In the genomic region with DNA sequence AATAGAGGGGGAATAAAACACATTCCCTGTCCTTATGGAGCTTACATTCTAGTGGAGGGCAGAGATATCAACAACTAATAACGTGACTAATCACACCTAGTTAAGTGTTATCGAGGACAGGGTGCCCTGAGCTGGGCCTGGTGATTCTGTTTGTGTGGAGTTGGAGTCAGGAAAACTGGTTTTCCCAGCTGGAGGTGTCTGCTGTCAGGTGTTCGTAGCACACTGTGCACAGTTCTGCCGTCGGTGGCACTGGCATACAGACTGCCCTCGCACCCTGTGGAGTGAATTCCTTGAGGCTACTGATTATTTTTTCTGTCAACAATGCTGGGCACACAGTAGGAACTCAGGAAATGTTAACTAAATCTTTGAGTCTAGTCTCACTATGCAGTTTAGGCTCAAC, we compare ENCODE assay signal across 9 cellular contexts. TPM values are rescaled to one million over a fixed set of nuclear protein-coding genes. Genes with fewer than 3 reads are reported as not detected.
DNase-seq lines count a peak whose midpoint lies in the region; ATAC-seq, FAIRE-seq and TF ChIP-seq lines count a peak whose summit lies in the region.
"Had no signal": no experiment of that assay in that cellular context is flagged by ENCODE, and none has a peak within 500 bp of the region (broad histone marks: within the 10 kb centered on the region; RNA-seq: fewer than 3 reads in every experiment).

No MANE protein-coding gene starts in this region.

- WGBS in heart left ventricle, 4 donors: 36 to 64% (median 52%) methylated on average over 5 to 6 of the region's 6 CpGs
- WGBS in mesendoderm (ENCODE audit: extremely low coverage, insufficient coverage, low lambda C conversion rate): no CpG with 5 or more reads among the region's 6 CpGs
- WGBS in upper lobe of left lung, 2 donors: 66 to 69% methylated on average over 6 of the region's 6 CpGs

- H3K4me1 ChIP-seq in heart left ventricle (peaks cover 4 to 34% (median 17%) of the 10 kb centered on the region in 12 donors), mesendoderm (ENCODE audit: control insufficient read depth, low read depth, low read length) (peaks cover 3% of the 10 kb centered on the region), upper lobe of left lung (peaks cover 16 to 22% (median 18%) of the 10 kb centered on the region in 4 donors)

- H3K4ac ChIP-seq in mesendoderm (ENCODE audit: low read depth, low read length): no peak overlapping the region

- H3K27ac ChIP-seq in heart left ventricle: peak overlapping the region in 10 of 12 donors; percentile 60 to 93 (median 90)
- no peak overlapping the region for H3K27ac ChIP-seq in mesendoderm (ENCODE audit: low read depth, low read length)
- peak overlapping the region in 3 of 4 donors; percentile 90 to 93 (median 91) for H3K27ac ChIP-seq in upper lobe of left lung

- no peak overlapping the region for H2BK120ac ChIP-seq in mesendoderm (ENCODE audit: low read depth, low read length)

- no peak overlapping the region for H4K5ac ChIP-seq in mesendoderm (ENCODE audit: low read length)

- no peaks in the 10 kb centered on the region for H3K9me3 Mint-ChIP-seq in activated naive CD8-positive, alpha-beta T cell treated with anti-CD3 and anti-CD28 coated beads, Interleukin-2, amount 10 ng/mL, durations not matched to agents 7 days and 5 days

- intact Hi-C loops in heart left ventricle (cut with DNase I): loop anchor here in 7 of 10 donors (1.0 to 10.0 kb wide), 8 partner anchors 31 to 107 kb away; partner anchors contain the start of genes CRY1 (in 5 of the 7) and TMEM263 (in 2 of the 7)
- intact Hi-C loops in left ventricle myocardium superior (cut with micrococcal nuclease): no loop called here

- peaks cover 2% of the 10 kb centered on the region for H3K79me1 ChIP-seq in mesendoderm (ENCODE audit: low read length)

- H3K79me2 ChIP-seq in mesendoderm (ENCODE audit: control insufficient read depth, insufficient read depth, low read length): no peaks in the 10 kb centered on the region

- ATAC-seq in heart left ventricle (no peak), left ventricle myocardium superior (no peak), upper lobe of left lung (ENCODE audit: low FRiP score in 2 of 2) (no peak)
- ATAC-seq in activated naive CD8-positive, alpha-beta T cell treated with anti-CD3 and anti-CD28 coated beads, Interleukin-2, amount 10 ng/mL, durations not matched to agents 7 days and 5 days (ENCODE audit: low read depth): no peak

- TF ChIP-seq CTCF in heart left ventricle (IDR thresholded peaks at IDR 0.05): no peak
- no peak for TF ChIP-seq CTCF in upper lobe of left lung (IDR thresholded peaks at IDR 0.05)

- H2BK5ac ChIP-seq in mesendoderm (ENCODE audit: low read length): no peak overlapping the region

- H3K18ac ChIP-seq in mesendoderm (ENCODE audit: low read length): no peak overlapping the region

- H3K27ac Mint-ChIP-seq in activated naive CD8-positive, alpha-beta T cell treated with anti-CD3 and anti-CD28 coated beads, Interleukin-2, amount 10 ng/mL, durations not matched to agents 7 days and 5 days: no peak overlapping the region

- no peak for TF ChIP-seq EP300 in upper lobe of left lung (IDR thresholded peaks at IDR 0.05)

- no peak for TF ChIP-seq POLR2A in heart left ventricle (IDR thresholded peaks at IDR 0.05)
- no peak for TF ChIP-seq POLR2A in upper lobe of left lung (IDR thresholded peaks at IDR 0.05)

- H3K27me3 ChIP-seq in heart left ventricle: no peaks in the 10 kb centered on the region
- no peaks in the 10 kb centered on the region for H3K27me3 ChIP-seq in mesendoderm (ENCODE audit: insufficient read depth, low read length, poor library complexity)
- no peaks in the 10 kb centered on the region for H3K27me3 ChIP-seq in upper lobe of left lung

- peaks cover 21% of the 10 kb centered on the region for H3K36me3 Mint-ChIP-seq in activated naive CD8-positive, alpha-beta T cell treated with anti-CD3 and anti-CD28 coated beads, Interleukin-2, amount 10 ng/mL, durations not matched to agents 7 days and 5 days

- POLR2A ChIA-PET in activated naive CD8-positive, alpha-beta T cell treated with anti-CD3 and anti-CD28 coated beads, Interleukin-2, amount 10 ng/mL, durations not matched to agents 7 days and 5 days (lab: Charles Lee): interaction anchor here (2.1 kb wide), 1 partner anchor 32 kb away, joined by 11 read pairs; the partner anchor contains the start of gene TMEM263

- no peak overlapping the region for H2BK15ac ChIP-seq in mesendoderm (replicated peaks; ENCODE audit: low read depth)

- H4K8ac ChIP-seq in mesendoderm (ENCODE audit: low read depth, low read length): no peak overlapping the region

- H3K4me3 ChIP-seq in heart left ventricle (peak overlapping the region in 7 of 12 donors; percentile 65 to 85 (median 72)), mesendoderm (ENCODE audit: low read length) (no peak overlapping the region), upper lobe of left lung (no peak overlapping the region)

- FAIRE-seq in RCC 7860 (lab: Jason Lieb, UNC): no peak

- no peak overlapping the region for H2AK5ac ChIP-seq in mesendoderm (ENCODE audit: low read length)

- peaks cover 0 to 29% (median 17%) of the 10 kb centered on the region in 9 donors for H3K36me3 ChIP-seq in heart left ventricle
- H3K36me3 ChIP-seq in mesendoderm (ENCODE audit: control insufficient read depth, insufficient read depth, low read length): no peaks in the 10 kb centered on the region
- no peaks in the 10 kb centered on the region for H3K36me3 ChIP-seq in upper lobe of left lung

- H3K27me3 Mint-ChIP-seq in activated naive CD8-positive, alpha-beta T cell treated with anti-CD3 and anti-CD28 coated beads, Interleukin-2, amount 10 ng/mL, durations not matched to agents 7 days and 5 days: no peaks in the 10 kb centered on the region

- H3K4me3 Mint-ChIP-seq in activated naive CD8-positive, alpha-beta T cell treated with anti-CD3 and anti-CD28 coated beads, Interleukin-2, amount 10 ng/mL, durations not matched to agents 7 days and 5 days: peak overlapping the region; percentile 90

- no peak overlapping the region for H3K4me2 ChIP-seq in mesendoderm (ENCODE audit: low read length)

- H3K9me3 ChIP-seq in heart left ventricle (no peaks in the 10 kb centered on the region), upper lobe of left lung (no peaks in the 10 kb centered on the region)

- DNase-seq in heart left ventricle (no peak), left ventricle myocardium superior (no peak), mesendoderm (peak; percentile 44), upper lobe of left lung (no peak), epidermal melanocyte (ENCODE audit: insufficient read length, low spot score) (no peak), RCC 7860 (ENCODE audit: low spot score) (no peak)
- DNase-seq in activated naive CD8-positive, alpha-beta T cell treated with anti-CD3 and anti-CD28 coated beads, Interleukin-2, amount 10 ng/mL, durations not matched to agents 7 days and 5 days: no peak
- no peak for DNase-seq in activated effector memory CD4-positive, alpha-beta T cell treated with Interleukin-2 at 50 U/mL for 16 hours
- DNase-seq: NCI-H2107 had no signal

- no peak overlapping the region for H3K56ac ChIP-seq in mesendoderm (ENCODE audit: low read length)

- no peak overlapping the region for H3K9ac ChIP-seq in mesendoderm (ENCODE audit: low read length)

- peaks cover 24% of the 10 kb centered on the region for H3K4me1 Mint-ChIP-seq in activated naive CD8-positive, alpha-beta T cell treated with anti-CD3 and anti-CD28 coated beads, Interleukin-2, amount 10 ng/mL, durations not matched to agents 7 days and 5 days

- no peak overlapping the region for H3K23ac ChIP-seq in mesendoderm (ENCODE audit: low read length)

RNA-seq across cellular contexts. Expression of gene MTERF2, which starts 0.9 kb away (rescaled TPM):
- 10 to 100 TPM; 14.9 to 46.1 (median 27.8) TPM for total RNA-seq in heart left ventricle
- 10 to 100 TPM; 18.9 to 34.4 TPM for polyA plus RNA-seq in heart left ventricle
- total RNA-seq in left ventricle myocardium superior: 36.8 TPM
- total RNA-seq in activated naive CD8-positive, alpha-beta T cell treated with anti-CD3 and anti-CD28 coated beads, Interleukin-2, amount 10 ng/mL, durations not matched to agents 7 days and 5 days: 1 to 10 TPM; 6.8 to 7.9 TPM
- polyA plus RNA-seq in mesendoderm (2013, experiment 1 of 2): 6.8 TPM
- 6.8 TPM for polyA plus RNA-seq in mesendoderm (2013, experiment 2 of 2)
- total RNA-seq in upper lobe of left lung: 10 to 100 TPM in 5 of 6 donors, 1 to 10 TPM in 1; 6.4 to 34.8 (median 13.6) TPM

RNA-seq across cellular contexts. Expression of gene TMEM263, which starts 32.1 kb away (rescaled TPM):
- total RNA-seq in heart left ventricle (10 to 100 TPM; 26.8 to 59.2 (median 36.3) TPM), left ventricle myocardium superior (35.6 TPM), upper lobe of left lung (10 to 100 TPM; 22.3 to 47.8 (median 25.7) TPM)
- 10 to 100 TPM; 11.6 to 37.3 TPM for polyA plus RNA-seq in heart left ventricle
- 10 to 100 TPM; 28.5 to 29.6 TPM for total RNA-seq in activated naive CD8-positive, alpha-beta T cell treated with anti-CD3 and anti-CD28 coated beads, Interleukin-2, amount 10 ng/mL, durations not matched to agents 7 days and 5 days
- 9.8 TPM for polyA plus RNA-seq in mesendoderm (2013, experiment 1 of 2)
- 9.3 TPM for polyA plus RNA-seq in mesendoderm (2013, experiment 2 of 2)

Comparison
In these comparisons a context has a peak if more than half of its experiments do, and no peak if none do; other contexts are left out.
1. H3K4me3 ChIP-seq: peak in heart left ventricle (7 of 12); none in mesendoderm (single experiment) and upper lobe of left lung (0 of 4).